ENCODE assay signal across 8 cellular contexts in the genomic region with DNA sequence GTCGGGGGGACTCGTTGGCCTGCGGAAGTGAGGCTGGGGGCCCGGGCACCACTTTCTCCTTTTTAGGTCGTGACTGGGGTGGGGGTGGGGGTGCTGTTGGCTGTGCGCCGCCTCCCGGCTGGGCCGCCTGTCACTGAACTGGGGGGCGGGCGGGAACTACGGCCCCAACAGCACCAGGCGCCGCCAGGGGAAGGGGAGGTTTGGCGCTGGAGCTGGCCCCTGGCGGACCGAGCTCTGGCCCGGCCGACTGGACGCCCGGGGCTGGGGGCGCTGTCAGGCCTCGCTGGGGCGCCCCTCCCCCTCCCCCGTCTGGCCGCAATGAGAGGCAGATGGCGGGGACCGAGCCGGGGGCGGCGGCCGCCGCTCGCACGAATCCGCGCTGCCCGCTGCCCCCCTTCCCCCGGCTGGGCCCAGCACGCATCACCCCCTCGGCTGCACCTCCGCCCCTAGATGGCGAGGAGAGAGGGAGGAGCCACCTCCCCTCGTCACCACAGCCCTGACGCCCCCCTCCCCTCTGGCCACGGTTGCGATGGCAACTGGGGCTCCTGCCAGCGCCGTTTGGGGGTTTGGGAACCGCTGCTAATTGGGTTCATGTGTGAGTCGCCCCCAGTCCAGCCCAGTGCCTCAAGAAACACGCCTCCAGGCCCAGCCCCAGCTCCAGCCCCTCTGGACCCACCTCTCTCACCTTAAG. TPM values are rescaled to one million over a fixed set of nuclear protein-coding genes. Genes with fewer than 3 reads are reported as not detected.
A peak's percentile ranks its signal among the peaks of the same experiment; 100 is the strongest.
DNase-seq lines count a peak whose midpoint lies in the region; ATAC-seq and TF ChIP-seq lines count a peak whose summit lies in the region.

No MANE protein-coding gene starts in this region.

- no peak overlapping the region; the same call in 1 of the 2 replicates for H3K4ac ChIP-seq in H9 (ENCODE audit: low read depth, low read length)

- H3K27me3 ChIP-seq in H9 (ENCODE audit: insufficient read depth, low read length) (no peaks in the 10 kb centered on the region), endodermal cell (ENCODE audit: control insufficient read depth, insufficient read depth, low read length, poor library complexity, severe bottlenecking) (no peaks in the 10 kb centered on the region)

- no peak overlapping the region for H4K8ac ChIP-seq in H9 (replicated peaks; ENCODE audit: insufficient read length, low read depth, low read length)

- DNase-seq in Ammon's horn (ENCODE audit: low spot score), result peak; percentile 48
- peak; percentile 80 for DNase-seq in H9
- peak in 1 of 3 donors; percentile 16 for DNase-seq in T-helper 17 cell
- peak; percentile 84 for DNase-seq in endodermal cell
- peak; percentile 47 for DNase-seq in mucosa of gallbladder (ENCODE audit: low spot score)
- DNase-seq in ureter (ENCODE audit: low spot score), result peak; percentile 74
- DNase-seq in activated T-helper 2 cell treated with anti-CD3 and anti-CD28 coated beads, Interferon-gamma antibody, Interleukin-2, Interleukin-4, amounts not matched to agents 10 μg/mL and 5 μg/mL and 100 μg/mL, durations not matched to agents 14 hours and 24 hours and 36 hours (ENCODE audit: low spot score), result no peak

- H3K4me1 Mint-ChIP-seq in H9 (peaks cover 16 to 17% of the 10 kb centered on the region in 2 experiments), T-helper 17 cell (peaks cover 27% of the 10 kb centered on the region), endodermal cell (peaks cover 8% of the 10 kb centered on the region)
- peaks cover 11% of the 10 kb centered on the region for H3K4me1 Mint-ChIP-seq in activated T-helper 2 cell treated with anti-CD3 and anti-CD28 coated beads, Interferon-gamma antibody, Interleukin-2, Interleukin-4, amounts not matched to agents 10 μg/mL and 5 μg/mL and 100 μg/mL, durations not matched to agents 14 hours and 24 hours and 36 hours (ENCODE audit: low read depth)

- H2BK12ac ChIP-seq in H9 (ENCODE audit: insufficient read length, low read depth, low read length), result no peak overlapping the region

- peak; percentile 29; the same call in 2 of the 3 replicates for TF ChIP-seq CTCF in H9 (conservative IDR thresholded peaks at IDR 0.05)
- peak; percentile 38 for TF ChIP-seq CTCF in endodermal cell (conservative IDR thresholded peaks at IDR 0.05)

- no peak overlapping the region for H3T11ph ChIP-seq in H9 (ENCODE audit: low read length)

- H3K9me3 Mint-ChIP-seq in H9 (no peaks in the 10 kb centered on the region), endodermal cell (no peaks in the 10 kb centered on the region)
- no peaks in the 10 kb centered on the region for H3K9me3 Mint-ChIP-seq in activated T-helper 2 cell treated with anti-CD3 and anti-CD28 coated beads, Interferon-gamma antibody, Interleukin-2, Interleukin-4, amounts not matched to agents 10 μg/mL and 5 μg/mL and 100 μg/mL, durations not matched to agents 14 hours and 24 hours and 36 hours

- H3K9me3 ChIP-seq in H9 (ENCODE audit: control insufficient read depth, low read depth, low read length) (no peaks in the 10 kb centered on the region), T-helper 17 cell (ENCODE audit: control insufficient read depth, low read length, poor library complexity, severe bottlenecking) (no peaks in the 10 kb centered on the region), endodermal cell (ENCODE audit: control insufficient read depth, low read length) (no peaks in the 10 kb centered on the region)

- intact Hi-C loops in activated T-helper 2 cell treated with anti-CD3 and anti-CD28 coated beads, Interferon-gamma antibody, Interleukin-2, Interleukin-4, amounts not matched to agents 10 μg/mL and 5 μg/mL and 100 μg/mL, durations not matched to agents 14 hours and 24 hours and 36 hours (cut with micrococcal nuclease), result no loop called here

- no peak overlapping the region for H3K56ac ChIP-seq in H9 (ENCODE audit: insufficient read length, low read depth, low read length)

- H3K36me3 Mint-ChIP-seq in H9 (ENCODE audit: insufficient read depth in 1 of 3, low read depth in 3 of 3) (peaks cover 5 to 25% (median 16%) of the 10 kb centered on the region in 3 experiments), T-helper 17 cell (ENCODE audit: low read depth) (no peaks in the 10 kb centered on the region), endodermal cell (ENCODE audit: low read depth) (peaks cover 4% of the 10 kb centered on the region)
- H3K36me3 Mint-ChIP-seq in activated T-helper 2 cell treated with anti-CD3 and anti-CD28 coated beads, Interferon-gamma antibody, Interleukin-2, Interleukin-4, amounts not matched to agents 10 μg/mL and 5 μg/mL and 100 μg/mL, durations not matched to agents 14 hours and 24 hours and 36 hours (ENCODE audit: low read depth), result no peaks in the 10 kb centered on the region

- H2BK20ac ChIP-seq in H9 (ENCODE audit: low read depth, low read length, poor library complexity, severe bottlenecking), result no peak overlapping the region

- H3K27me3 Mint-ChIP-seq in H9 (ENCODE audit: low read depth) (peaks cover 11% of the 10 kb centered on the region), T-helper 17 cell (peaks cover 41% of the 10 kb centered on the region), endodermal cell (ENCODE audit: insufficient read depth) (peaks cover 4% of the 10 kb centered on the region)
- peaks cover 41% of the 10 kb centered on the region for H3K27me3 Mint-ChIP-seq in activated T-helper 2 cell treated with anti-CD3 and anti-CD28 coated beads, Interferon-gamma antibody, Interleukin-2, Interleukin-4, amounts not matched to agents 10 μg/mL and 5 μg/mL and 100 μg/mL, durations not matched to agents 14 hours and 24 hours and 36 hours (ENCODE audit: low read depth)

- H3K27ac Mint-ChIP-seq in H9 (peak overlapping the region; percentile 57 to 94 (median 80); a peak in 2 of 7 replicates), T-helper 17 cell (no peak overlapping the region), endodermal cell (peak overlapping the region; percentile 1)
- no peak overlapping the region for H3K27ac Mint-ChIP-seq in activated T-helper 2 cell treated with anti-CD3 and anti-CD28 coated beads, Interferon-gamma antibody, Interleukin-2, Interleukin-4, amounts not matched to agents 10 μg/mL and 5 μg/mL and 100 μg/mL, durations not matched to agents 14 hours and 24 hours and 36 hours

- H3K79me1 ChIP-seq in H9 (ENCODE audit: insufficient read depth, low read depth, low read length, poor library complexity, severe bottlenecking), result no peaks in the 10 kb centered on the region

- no peak overlapping the region for H2AK5ac ChIP-seq in H9 (ENCODE audit: insufficient read length, low read length)

- H3K4me2 ChIP-seq in H9 (ENCODE audit: insufficient read depth, insufficient read length, low read length), result peak overlapping the region; percentile 69

- peak overlapping the region; percentile 6; the same call in 1 of the 2 replicates for H3K14ac ChIP-seq in H9 (ENCODE audit: insufficient read depth, low read length)

- H4K91ac ChIP-seq in H9 (ENCODE audit: insufficient read length, low read depth, low read length), result no peak overlapping the region

- no peak overlapping the region for H4K5ac ChIP-seq in H9 (ENCODE audit: insufficient read length, low read depth, low read length)

- no peak overlapping the region for H2BK5ac ChIP-seq in H9 (ENCODE audit: insufficient read length, low read length)

- no peak overlapping the region for H3K23ac ChIP-seq in H9 (ENCODE audit: insufficient read length, low read depth, low read length)

- H2BK120ac ChIP-seq in H9 (ENCODE audit: low read depth, low read length, poor library complexity, severe bottlenecking), result no peak overlapping the region

- H3K27ac ChIP-seq in H9 (ENCODE audit: insufficient read length, low read depth, low read length) (no peak overlapping the region), endodermal cell (ENCODE audit: low read depth, low read length) (peak overlapping the region; percentile 74)

- no peak overlapping the region for H2AFZ ChIP-seq in H9 (ENCODE audit: low read length)

- H3K4me3 Mint-ChIP-seq in H9, result peak overlapping the region; percentile 77 to 93
- peak overlapping the region; percentile 83 for H3K4me3 Mint-ChIP-seq in T-helper 17 cell
- H3K4me3 Mint-ChIP-seq in endodermal cell, result peak overlapping the region; percentile 69
- H3K4me3 Mint-ChIP-seq in activated T-helper 2 cell treated with anti-CD3 and anti-CD28 coated beads, Interferon-gamma antibody, Interleukin-2, Interleukin-4, amounts not matched to agents 10 μg/mL and 5 μg/mL and 100 μg/mL, durations not matched to agents 14 hours and 24 hours and 36 hours (ENCODE audit: low read depth), result no peak overlapping the region

- no peak overlapping the region for H3K9ac ChIP-seq in H9 (ENCODE audit: extremely low read depth, insufficient read length, low read length)
- H3K9ac ChIP-seq in endodermal cell (ENCODE audit: extremely low read depth, low read length, poor library complexity, severe bottlenecking), result peak overlapping the region; percentile 6

- no peak overlapping the region for H2BK15ac ChIP-seq in H9 (ENCODE audit: low read depth, low read length)

- WGBS in H9 (ENCODE audit: extremely low coverage, insufficient read length, low lambda C conversion rate), result no CpG with 5 or more reads among the region's 52 CpGs
- 3 to 33% methylated on average over 3 to 47 of the region's 52 CpGs for WGBS in endodermal cell (ENCODE audit: insufficient coverage in 1 of 2, insufficient read length in 1 of 2), 2 experiments

- H3K79me2 ChIP-seq in H9 (ENCODE audit: insufficient read depth, low read length), result no peaks in the 10 kb centered on the region

- H3K4me1 ChIP-seq in H9 (ENCODE audit: insufficient read depth, low read length), result no peaks in the 10 kb centered on the region; the same call in 1 of the 2 replicates
- H3K4me1 ChIP-seq in endodermal cell (ENCODE audit: control insufficient read depth, insufficient read depth, low read length), result peaks cover 7% of the 10 kb centered on the region

- no peaks in the 10 kb centered on the region for H4K20me1 ChIP-seq in H9 (ENCODE audit: control insufficient read depth, insufficient read depth, insufficient read length)

- peaks cover 19% of the 10 kb centered on the region for H3K23me2 ChIP-seq in H9 (ENCODE audit: insufficient read length, low read depth, low read length, poor library complexity, severe bottlenecking)

- peak; percentile 32 for ATAC-seq in T-helper 17 cell
- no peak for ATAC-seq in HG03565 (IDR thresholded peaks at IDR 0.05; ENCODE audit: unreplicated experiment)

- peak overlapping the region; percentile 84 for H3K4me3 ChIP-seq in endodermal cell (ENCODE audit: low read length)

- no peak overlapping the region for H3K18ac ChIP-seq in H9 (ENCODE audit: insufficient read length, low read depth, low read length)

- H3K36me3 ChIP-seq in endodermal cell (ENCODE audit: control insufficient read depth, insufficient read depth, low read length), result no peaks in the 10 kb centered on the region

RNA-seq across cellular contexts. Expression of a gene that starts 0.7 kb away (rescaled TPM):
- total RNA-seq in H9 (2021) (43.0 and 46.4 TPM in 2 replicates), T-helper 17 cell (not detected), endodermal cell (10 to 100 TPM; 24.8 to 34.1 TPM), mucosa of gallbladder (148 TPM), ureter (67.2 TPM)
- polyA plus RNA-seq in endodermal cell (2013, experiment 1 of 2), result 90.1 TPM
- polyA plus RNA-seq in endodermal cell (2013, experiment 2 of 2), result 70.2 TPM
- 0.21 TPM in 1 of 2 replicates, not detected in the other for total RNA-seq in activated T-helper 2 cell treated with anti-CD3 and anti-CD28 coated beads, Interferon-gamma antibody, Interleukin-2, Interleukin-4, amounts not matched to agents 10 μg/mL and 5 μg/mL and 100 μg/mL, durations not matched to agents 14 hours and 24 hours and 36 hours

RNA-seq across cellular contexts. Expression of a gene that starts 28.9 kb away (rescaled TPM):
- total RNA-seq in H9 (2021), result 0.35 TPM in 1 of 2 replicates, not detected in the other
- 10 to 100 TPM; 22.7 to 26.1 TPM for total RNA-seq in T-helper 17 cell
- total RNA-seq in endodermal cell, result not detected
- not detected for polyA plus RNA-seq in endodermal cell (2013, experiment 1 of 2)
- not detected for polyA plus RNA-seq in endodermal cell (2013, experiment 2 of 2)
- total RNA-seq in mucosa of gallbladder, result 56.5 TPM
- 22.4 TPM for total RNA-seq in ureter
- total RNA-seq in activated T-helper 2 cell treated with anti-CD3 and anti-CD28 coated beads, Interferon-gamma antibody, Interleukin-2, Interleukin-4, amounts not matched to agents 10 μg/mL and 5 μg/mL and 100 μg/mL, durations not matched to agents 14 hours and 24 hours and 36 hours, result 13.2 and 15.4 TPM in 2 replicates

RNA-seq across cellular contexts. Expression of a gene that starts 30.1 kb away (rescaled TPM):
- total RNA-seq in H9 (2021) (18.1 and 18.7 TPM in 2 replicates), T-helper 17 cell (under 1 TPM in 1 of 2 donors, not detected in 1; 0.22 TPM), endodermal cell (10 to 100 TPM; 19.5 to 19.7 TPM), mucosa of gallbladder (30.6 TPM), ureter (32.7 TPM)
- 26.5 TPM for polyA plus RNA-seq in endodermal cell (2013, experiment 1 of 2)
- 26.2 TPM for polyA plus RNA-seq in endodermal cell (2013, experiment 2 of 2)
- 0.02 and 0.34 TPM in 2 replicates for total RNA-seq in activated T-helper 2 cell treated with anti-CD3 and anti-CD28 coated beads, Interferon-gamma antibody, Interleukin-2, Interleukin-4, amounts not matched to agents 10 μg/mL and 5 μg/mL and 100 μg/mL, durations not matched to agents 14 hours and 24 hours and 36 hours

RNA-seq across cellular contexts. Expression of a gene that starts 33.8 kb away (rescaled TPM):
- total RNA-seq in H9 (2021), result 0.09 and 0.53 TPM in 2 replicates
- total RNA-seq in T-helper 17 cell, result 1 to 10 TPM; 5.4 to 7.9 TPM
- not detected for total RNA-seq in endodermal cell
- polyA plus RNA-seq in endodermal cell (2013, experiment 1 of 2), result 0.53 TPM
- polyA plus RNA-seq in endodermal cell (2013, experiment 2 of 2), result 1.2 TPM
- 29.0 TPM for total RNA-seq in mucosa of gallbladder
- 61.7 TPM for total RNA-seq in ureter
- 1.5 and 2.3 TPM in 2 replicates for total RNA-seq in activated T-helper 2 cell treated with anti-CD3 and anti-CD28 coated beads, Interferon-gamma antibody, Interleukin-2, Interleukin-4, amounts not matched to agents 10 μg/mL and 5 μg/mL and 100 μg/mL, durations not matched to agents 14 hours and 24 hours and 36 hours

RNA-seq across cellular contexts. Expression of a gene that starts 57.4 kb away (rescaled TPM):
- total RNA-seq in H9 (2021) (8.9 and 9.2 TPM in 2 replicates), T-helper 17 cell (10 to 100 TPM; 21.5 to 23.1 TPM), endodermal cell (1 to 10 TPM; 6.4 to 6.6 TPM), mucosa of gallbladder (6.5 TPM), ureter (9.6 TPM)
- 5.4 TPM for polyA plus RNA-seq in endodermal cell (2013, experiment 1 of 2)
- 5.0 TPM for polyA plus RNA-seq in endodermal cell (2013, experiment 2 of 2)
- total RNA-seq in activated T-helper 2 cell treated with anti-CD3 and anti-CD28 coated beads, Interferon-gamma antibody, Interleukin-2, Interleukin-4, amounts not matched to agents 10 μg/mL and 5 μg/mL and 100 μg/mL, durations not matched to agents 14 hours and 24 hours and 36 hours, result 10.7 and 11.9 TPM in 2 replicates

Comparison
In these comparisons a context has a peak if more than half of its experiments do, and no peak if none do; other contexts are left out.
1. H3K27ac Mint-ChIP-seq: peak in H9 (3 of 3) and endodermal cell (single experiment); none in T-helper 17 cell (single experiment) and activated T-helper 2 cell treated with anti-CD3 and anti-CD28 coated beads, Interferon-gamma antibody, Interleukin-2, Interleukin-4, amounts not matched to agents 10 μg/mL and 5 μg/mL and 100 μg/mL, durations not matched to agents 14 hours and 24 hours and 36 hours (single experiment).
2. RNA of a gene that starts 0.7 kb away (total RNA-seq): 148 TPM in mucosa of gallbladder (single experiment), 67.2 TPM in ureter (single experiment), 43.0 to 46.4 TPM in H9 and 24.8 to 34.1 TPM in endodermal cell; 0.21 TPM in activated T-helper 2 cell treated with anti-CD3 and anti-CD28 coated beads, Interferon-gamma antibody, Interleukin-2, Interleukin-4, amounts not matched to agents 10 μg/mL and 5 μg/mL and 100 μg/mL, durations not matched to agents 14 hours and 24 hours and 36 hours and not detected in T-helper 17 cell; every median in the first group is over 10 times any median in the second.
3. RNA of a gene that starts 28.9 kb away (total RNA-seq): 56.5 TPM in mucosa of gallbladder (single experiment), 22.7 to 26.1 TPM in T-helper 17 cell, 22.4 TPM in ureter (single experiment) and 13.2 to 15.4 TPM in activated T-helper 2 cell treated with anti-CD3 and anti-CD28 coated beads, Interferon-gamma antibody, Interleukin-2, Interleukin-4, amounts not matched to agents 10 μg/mL and 5 μg/mL and 100 μg/mL, durations not matched to agents 14 hours and 24 hours and 36 hours; 0.35 TPM in H9 and not detected in endodermal cell; every median in the first group is over 10 times any median in the second.
4. RNA of a gene that starts 30.1 kb away (total RNA-seq): 32.7 TPM in ureter (single experiment), 30.6 TPM in mucosa of gallbladder (single experiment), 19.5 to 19.7 TPM in endodermal cell and 18.1 to 18.7 TPM in H9; 0.02 to 0.34 TPM in activated T-helper 2 cell treated with anti-CD3 and anti-CD28 coated beads, Interferon-gamma antibody, Interleukin-2, Interleukin-4, amounts not matched to agents 10 μg/mL and 5 μg/mL and 100 μg/mL, durations not matched to agents 14 hours and 24 hours and 36 hours and 0.22 TPM in T-helper 17 cell; every median in the first group is over 10 times any median in the second.